ENCODE assay signal across 10 cellular contexts in the genomic region with DNA sequence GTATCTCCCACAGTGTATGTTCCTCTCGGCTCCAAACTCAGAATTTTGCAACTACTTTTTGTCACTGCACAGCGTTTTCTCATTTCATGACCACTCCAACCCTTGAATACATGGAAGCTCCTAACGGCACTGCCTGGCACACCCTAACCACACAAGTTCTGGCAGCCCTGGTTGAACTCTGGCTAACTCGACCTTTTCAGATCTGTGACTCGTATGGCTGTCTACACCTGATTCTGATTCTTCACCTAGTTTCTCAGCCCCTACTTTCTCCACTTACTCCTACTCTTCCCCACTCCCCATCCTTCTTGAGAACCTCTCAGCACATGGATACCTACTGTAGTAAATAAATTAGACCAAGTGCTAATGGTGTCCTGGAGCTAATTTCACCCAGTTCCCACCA.
"Had no signal": no experiment of that assay in that cellular context is flagged by ENCODE, and none has a peak within 500 bp of the region (broad histone marks: within the 10 kb centered on the region; RNA-seq: fewer than 3 reads in every experiment).

No MANE protein-coding gene starts in this region.

- H3K4me3 Mint-ChIP-seq: activated CD4-positive, alpha-beta T cell treated with anti-CD3 and anti-CD28 coated beads, Interleukin-2, amount 10 ng/mL, durations not matched to agents 7 days and 5 days; T-helper 17 cell; WTC11 had no signal

- H3K9me3 ChIP-seq: ovary, spleen, thyroid gland had no signal

- H3K36me3 Mint-ChIP-seq: WTC11 had no signal

- H3K27me3 ChIP-seq: ovary, spleen, thyroid gland had no signal

- H3K27me3 Mint-ChIP-seq: activated CD4-positive, alpha-beta T cell treated with anti-CD3 and anti-CD28 coated beads, Interleukin-2, amount 10 ng/mL, durations not matched to agents 7 days and 5 days; T-helper 17 cell had no signal

- H3K36me3 ChIP-seq: ovary, thyroid gland had no signal

- H3K4me3 ChIP-seq: ovary, spleen, thyroid gland had no signal

- H3K9me3 Mint-ChIP-seq: activated CD4-positive, alpha-beta T cell treated with anti-CD3 and anti-CD28 coated beads, Interleukin-2, amount 10 ng/mL, durations not matched to agents 7 days and 5 days; WTC11 had no signal

- DNase-seq: activated CD4-positive, alpha-beta T cell treated with anti-CD3 and anti-CD28 coated beads, Interleukin-2, amount 10 ng/mL, durations not matched to agents 7 days and 5 days; activated effector memory CD4-positive, alpha-beta T cell treated with Interleukin-2 at 50 U/mL for 16 hours; activated T-cell treated with anti-CD3 and anti-CD28 coated beads for 4 hours; left colon; ovary; spleen; stimulated activated CD4-positive, alpha-beta T cell treated with anti-CD3 and anti-CD28 coated beads, Interleukin-1b, Interleukin-23, amount 100 ng/mL, for 48 hours; T-helper 17 cell; thyroid gland had no signal

- H3K27ac Mint-ChIP-seq: activated CD4-positive, alpha-beta T cell treated with anti-CD3 and anti-CD28 coated beads, Interleukin-2, amount 10 ng/mL, durations not matched to agents 7 days and 5 days; T-helper 17 cell; WTC11 had no signal

- H3K27ac ChIP-seq: ovary, thyroid gland had no signal
